Comparison of ENCODE assay signal across 24 cellular contexts in the genomic region with DNA sequence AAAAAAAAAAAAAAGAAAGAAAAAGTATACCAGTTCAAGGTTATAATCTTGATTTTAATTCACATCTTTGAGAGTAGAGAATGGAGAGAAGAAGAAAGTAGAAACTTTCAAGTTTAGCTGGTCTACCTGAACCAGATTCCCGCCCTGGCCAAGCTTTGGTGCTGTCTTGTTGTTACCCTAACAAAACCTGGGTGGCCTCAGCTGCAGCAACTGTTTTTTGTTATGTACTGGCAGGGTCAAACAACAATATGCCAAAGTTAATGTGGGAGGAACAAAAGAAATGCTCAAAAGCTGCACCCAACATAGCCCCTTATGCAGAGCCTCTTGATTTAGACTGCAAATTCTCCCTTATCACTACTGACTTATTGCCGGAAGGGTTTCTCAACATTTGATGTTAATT.
"Had no signal": no experiment of that assay in that cellular context is flagged by ENCODE, and none has a peak within 500 bp of the region (broad histone marks: within the 10 kb centered on the region; RNA-seq: fewer than 3 reads in every experiment).

No MANE protein-coding gene starts in this region.

- H3K27me3 ChIP-seq: gastrocnemius medialis, ovary, spleen, testis, tibial artery had no signal

- H3K27ac ChIP-seq: gastrocnemius medialis, lower lobe of right lung, ovary, psoas muscle, skin epidermis, spleen, testis, tibial artery had no signal

- H3K36me3 Mint-ChIP-seq: immature natural killer cell; natural killer cell; stimulated activated memory B cell treated with anti-CD40 and anti-IgM and Interleukin-4, amounts not matched to agents 10 μg/mL and 1 μg/mL and 100 μg/mL, for 72 hours; type B pancreatic cell had no signal

- ATAC-seq: gastrocnemius medialis; left colon; left ventricle myocardium superior; lower lobe of right lung; natural killer cell; psoas muscle; right cardiac atrium; stimulated activated memory B cell treated with anti-CD40 and anti-IgM and Interleukin-4, amounts not matched to agents 10 μg/mL and 1 μg/mL and 100 μg/mL, for 72 hours; stimulated activated naive CD8-positive, alpha-beta T cell treated with anti-CD3 and anti-CD28 coated beads, Interleukin-15, Interleukin-2, amounts not matched to agents 100 U/mL and 50 U/mL, for 24 hours had no signal

- H3K4me1 Mint-ChIP-seq: immature natural killer cell; natural killer cell; stimulated activated memory B cell treated with anti-CD40 and anti-IgM and Interleukin-4, amounts not matched to agents 10 μg/mL and 1 μg/mL and 100 μg/mL, for 72 hours had no signal

- H3K27me3 Mint-ChIP-seq: stimulated activated memory B cell treated with anti-CD40 and anti-IgM and Interleukin-4, amounts not matched to agents 10 μg/mL and 1 μg/mL and 100 μg/mL, for 72 hours; type B pancreatic cell had no signal

- H3K4me3 Mint-ChIP-seq: immature natural killer cell; natural killer cell; stimulated activated memory B cell treated with anti-CD40 and anti-IgM and Interleukin-4, amounts not matched to agents 10 μg/mL and 1 μg/mL and 100 μg/mL, for 72 hours; type B pancreatic cell had no signal

- DNase-seq: cortex of kidney; effector CD4-positive, alpha-beta T cell; gastrocnemius medialis; head of caudate nucleus; immature natural killer cell; islet precursor cell; kidney glomerular epithelial cell; left colon; left ventricle myocardium superior; lower lobe of right lung; natural killer cell; occipital lobe; ovary; psoas muscle; right cardiac atrium; spleen; stimulated activated CD4-positive, alpha-beta T cell treated with anti-CD3 and anti-CD28 coated beads, Interleukin-4, amount 100 ng/mL, for 4 hours; stimulated activated naive CD8-positive, alpha-beta T cell treated with anti-CD3 and anti-CD28 coated beads, Interleukin-15, Interleukin-2, amounts not matched to agents 100 U/mL and 50 U/mL, for 24 hours; substantia nigra; testis; tibial artery had no signal

- H3K4me1 ChIP-seq: gastrocnemius medialis, lower lobe of right lung, psoas muscle, spleen, testis had no signal

- H3K9me3 ChIP-seq: gastrocnemius medialis, lower lobe of right lung, ovary, psoas muscle, testis, tibial artery had no signal

- H3K36me3 ChIP-seq: gastrocnemius medialis, lower lobe of right lung, ovary, spleen, tibial artery had no signal

- H3K4me3 ChIP-seq: gastrocnemius medialis, lower lobe of right lung, ovary, psoas muscle, skin epidermis, spleen, testis, tibial artery had no signal

- H3K27ac Mint-ChIP-seq: immature natural killer cell; natural killer cell; stimulated activated memory B cell treated with anti-CD40 and anti-IgM and Interleukin-4, amounts not matched to agents 10 μg/mL and 1 μg/mL and 100 μg/mL, for 72 hours; type B pancreatic cell had no signal

- H3K9me3 Mint-ChIP-seq: type B pancreatic cell had no signal
